ENCODE assay signal across 9 cellular contexts in the genomic region with DNA sequence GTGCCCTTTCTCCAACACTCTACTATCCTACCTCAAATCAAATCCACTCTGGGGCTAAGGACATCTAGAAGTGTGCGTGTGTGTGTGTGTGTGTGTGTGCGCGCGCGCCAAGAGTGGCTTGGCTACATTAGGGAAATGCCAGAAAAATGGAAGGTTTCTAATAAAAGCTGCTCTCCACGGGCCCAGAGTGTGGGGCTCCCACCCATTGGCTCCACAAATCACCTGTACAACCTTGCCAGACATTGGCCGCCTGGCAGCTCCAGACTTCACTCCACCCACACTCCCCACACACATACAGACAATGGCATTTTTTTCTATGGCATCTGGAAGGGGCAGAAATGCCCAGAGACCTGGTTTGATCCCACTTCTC. TPM values are rescaled to one million over a fixed set of nuclear protein-coding genes. Genes with fewer than 3 reads are reported as not detected.
DNase-seq lines count a peak whose midpoint lies in the region; ATAC-seq and TF ChIP-seq lines count a peak whose summit lies in the region.
"Had no signal": no experiment of that assay in that cellular context is flagged by ENCODE, and none has a peak within 500 bp of the region (broad histone marks: within the 10 kb centered on the region; RNA-seq: fewer than 3 reads in every experiment).

No MANE protein-coding gene starts in this region.

- H3K9me3 Mint-ChIP-seq in Caco-2 (ENCODE audit: unreplicated experiment) (no peaks in the 10 kb centered on the region), progenitor cell of endocrine pancreas (ENCODE audit: low read depth) (no peaks in the 10 kb centered on the region)

- no peaks in the 10 kb centered on the region for H3K36me3 Mint-ChIP-seq in Caco-2 (ENCODE audit: insufficient read depth, unreplicated experiment)
- no peaks in the 10 kb centered on the region for H3K36me3 Mint-ChIP-seq in progenitor cell of endocrine pancreas (ENCODE audit: insufficient read depth)

- H3K9me3 ChIP-seq in Caco-2 (no peaks in the 10 kb centered on the region), Panc1 (ENCODE audit: control insufficient read depth, insufficient read depth, low read depth, low read length) (no peaks in the 10 kb centered on the region)

- DNase-seq in Caco-2 (no peak), Panc1 (ENCODE audit: low read depth, low spot score) (no peak), epithelial cell of prostate (ENCODE audit: low read depth, low spot score) (no peak), progenitor cell of endocrine pancreas (ENCODE audit: low spot score, unreplicated experiment) (no peak), midbrain (lab: John Stamatoyannopoulos, UW) (no peak), activated gamma-delta T cell treated with Interleukin-2 at 50 U/mL for 16 hours (no peak), NCI-H1417 (lab: John Stamatoyannopoulos, UW) (no peak), NCI-H1436 (lab: John Stamatoyannopoulos, UW) (no peak)

- no TSS peak for BruUV-seq in Caco-2 (replicated peaks; lab: Mats Ljungman, UMichigan)
- BruUV-seq in Panc1 (replicated peaks; lab: Mats Ljungman, UMichigan), result no TSS peak

- H3K4me3 Mint-ChIP-seq in Caco-2 (ENCODE audit: unreplicated experiment) (peak overlapping the region; percentile 79), progenitor cell of endocrine pancreas (ENCODE audit: low read depth) (peak overlapping the region; percentile 62)

- H3K27me3 Mint-ChIP-seq in Caco-2 (ENCODE audit: insufficient read depth, unreplicated experiment) (no peaks in the 10 kb centered on the region), progenitor cell of endocrine pancreas (peaks cover 28% of the 10 kb centered on the region)

- no peaks in the 10 kb centered on the region for H3K27me3 ChIP-seq in Caco-2 (replicated peaks; ENCODE audit: control insufficient read depth, insufficient read depth, low read length)
- H3K27me3 ChIP-seq in Panc1 (ENCODE audit: control insufficient read depth, insufficient read depth, low read length), result no peaks in the 10 kb centered on the region

- ATAC-seq in Panc1, result peak; percentile 28

- CTCF ChIA-PET in Caco-2 (lab: Charles Lee) (interaction anchor here (0.6 to 1.7 kb wide), 3 partner anchors 30 to 76 kb away, joined by 3 to 16 read pairs (median 3); no protein-coding TSS in a partner anchor), Panc1 (lab: Charles Lee) (interaction anchor here (0.5 to 0.9 kb wide), 3 partner anchors 31 to 230 kb away, joined by 3 to 5 read pairs (median 3); a partner anchor contains a TSS)

- H3K4me1 ChIP-seq in Caco-2 (no peaks in the 10 kb centered on the region), Panc1 (ENCODE audit: control insufficient read depth, insufficient read depth, low read length) (no peaks in the 10 kb centered on the region)

- peak overlapping the region; percentile 29 for H3K27ac ChIP-seq in Panc1 (ENCODE audit: low read length)
- peak overlapping the region; percentile 69 for H3K27ac ChIP-seq in epithelial cell of prostate

- intact Hi-C loops in Caco-2 (cut with micrococcal nuclease; ENCODE audit: unreplicated experiment), result no loop called here
- intact Hi-C loops in Panc1 (cut with micrococcal nuclease; ENCODE audit: unreplicated experiment), result no loop called here

- no peak overlapping the region for H3K27ac Mint-ChIP-seq in Caco-2 (ENCODE audit: unreplicated experiment)
- no peak overlapping the region for H3K27ac Mint-ChIP-seq in progenitor cell of endocrine pancreas

- H3K36me3 ChIP-seq in Caco-2 (ENCODE audit: control insufficient read depth, insufficient read depth, low read length) (no peaks in the 10 kb centered on the region), Panc1 (ENCODE audit: control insufficient read depth, insufficient read depth, low read length) (no peaks in the 10 kb centered on the region)

- POLR2A ChIA-PET in Caco-2 (lab: Charles Lee) (no interaction called here), Panc1 (lab: Charles Lee) (interaction anchor here (1.4 kb wide), 1 partner anchor 21 kb away, joined by 6 read pairs; no protein-coding TSS in a partner anchor)

- H3K4me3 ChIP-seq in Caco-2 (ENCODE audit: low read depth, low read length) (peak overlapping the region; percentile 40; the same call in 1 of the 2 replicates), Panc1 (ENCODE audit: low read depth in 2 of 2, low read length in 2 of 2) (peak overlapping the region; percentile 50 to 76)

- TF ChIP-seq CTCF in Caco-2 (IDR thresholded peaks at IDR 0.05; ENCODE audit: insufficient read depth in 1 of 2, low read depth in 1 of 2, low read length in 1 of 2, severe bottlenecking in 1 of 2, unreplicated experiment in 1 of 2) (no peak), Panc1 (IDR thresholded peaks at IDR 0.05) (no peak), progenitor cell of endocrine pancreas (IDR thresholded peaks at IDR 0.05; ENCODE audit: unreplicated experiment) (no peak)

- H3K4me1 Mint-ChIP-seq in Caco-2 (ENCODE audit: low read depth, unreplicated experiment) (no peaks in the 10 kb centered on the region), progenitor cell of endocrine pancreas (ENCODE audit: low read depth) (no peaks in the 10 kb centered on the region)

- in situ Hi-C loops in Panc1 (cut with HindIII; ENCODE audit: low pct_unique_long_range_greater_than_20kb, low sequenced_read_pairs), result no loop called here

RNA-seq across cellular contexts. Expression of a gene that starts 30.3 kb away (rescaled TPM):
- total RNA-seq in Caco-2 (2022), result 0.44 and 0.48 TPM in 2 replicates
- 0.54 TPM for total RNA-seq in Panc1 (2021; ENCODE audit: unreplicated experiment)
- 0.34 TPM for polyA plus RNA-seq in Panc1 (2012; ENCODE audit: insufficient read length)
- total RNA-seq in progenitor cell of endocrine pancreas, result not detected in 2 replicates
- total RNA-seq: T-helper 2 cell treated with Interferon-gamma antibody and Interleukin-4, amounts not matched to agents 100 ng/mL and 5 ng/mL, for 36 hours had no signal

RNA-seq across cellular contexts. Expression of a gene that starts 50.4 kb away (rescaled TPM):
- total RNA-seq in Caco-2 (2022) (not detected in 2 replicates), Panc1 (2021; ENCODE audit: unreplicated experiment) (not detected), progenitor cell of endocrine pancreas (not detected in 2 replicates)
- not detected for polyA plus RNA-seq in Panc1 (2012; ENCODE audit: insufficient read length)

RNA-seq across cellular contexts. Expression of a gene that starts 50.5 kb away (rescaled TPM):
- total RNA-seq in Caco-2 (2022) (not detected in 2 replicates), Panc1 (2021; ENCODE audit: unreplicated experiment) (not detected), progenitor cell of endocrine pancreas (not detected in 2 replicates)
- not detected for polyA plus RNA-seq in Panc1 (2012; ENCODE audit: insufficient read length)
